In the genomic region with DNA sequence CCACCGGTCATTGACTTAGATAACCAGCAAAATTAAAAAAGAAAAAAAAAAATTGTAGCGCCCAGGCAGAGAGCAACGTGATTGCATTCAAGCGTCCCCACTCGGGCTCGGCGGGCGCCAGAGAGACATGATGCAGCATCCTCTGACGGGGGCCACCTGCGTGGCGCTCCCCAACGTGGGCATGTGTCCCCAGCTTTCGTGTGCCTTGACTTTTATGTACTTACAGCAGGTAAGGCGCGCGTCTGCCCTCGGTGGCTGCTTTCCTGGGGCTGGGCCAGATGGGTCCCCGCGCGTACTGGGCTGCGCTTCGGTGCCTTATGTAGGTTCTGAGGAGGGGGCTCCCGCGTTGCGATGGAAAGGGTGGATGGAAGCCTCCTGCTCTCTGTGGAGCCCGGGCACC, we compare ENCODE assay signal across 29 cellular contexts. TPM values are rescaled to one million over a fixed set of nuclear protein-coding genes. Genes with fewer than 3 reads are reported as not detected.
DNase-seq lines count a peak whose midpoint lies in the region; ATAC-seq, FAIRE-seq and TF ChIP-seq lines count a peak whose summit lies in the region.
"Had no signal": no experiment of that assay in that cellular context is flagged by ENCODE, and none has a peak within 500 bp of the region (broad histone marks: within the 10 kb centered on the region; RNA-seq: fewer than 3 reads in every experiment).

No MANE protein-coding gene starts in this region.

- DNase-seq in DMS79 treated with DMSO at 0.1 percent for 48 hours (lab: John Stamatoyannopoulos, UW) (peak; percentile 26), DMS79 (lab: John Stamatoyannopoulos, UW) (no peak), astrocyte (ENCODE audit: low read depth) (no peak), iPS DF 6.9 (ENCODE audit: low read depth, low spot score) (no peak), progenitor cell of endocrine pancreas (ENCODE audit: low spot score, unreplicated experiment) (no peak)
- no peak for DNase-seq in activated CD8-positive, alpha-beta memory T cell treated with anti-CD3 and anti-CD28 coated beads, Interleukin-2, amount 50 U/mL, for 4 hours
- no peak for DNase-seq in NK-92 treated with Interleukin-12 subunit alpha and Interleukin-12 subunit beta, amount 100 ng/mL, for 24 hours (lab: John Stamatoyannopoulos, UW)
- DNase-seq: activated CD8-positive, alpha-beta memory T cell treated with anti-CD3 and anti-CD28 coated beads for 24 hours; activated naive CD8-positive, alpha-beta T cell treated with anti-CD3 and anti-CD28 coated beads for 36 hours; body of pancreas; Calu3; foreskin melanocyte; IMR-90; MM.1S; natural killer cell; NCI-H187 treated with DMSO at 0.1 percent for 48 hours; stimulated activated naive B cell treated with anti-CD40 and anti-IgM and Interleukin-4, amounts not matched to agents 10 μg/mL and 1 μg/mL and 100 μg/mL, for 72 hours; T1000; thyroid gland had no signal

- FAIRE-seq in astrocyte (lab: Jason Lieb, UNC): no peak
- FAIRE-seq: GM12891, islet of Langerhans had no signal

- H3K36me3 Mint-ChIP-seq in astrocyte (ENCODE audit: low read depth, unreplicated experiment) (no peaks in the 10 kb centered on the region), progenitor cell of endocrine pancreas (ENCODE audit: insufficient read depth) (no peaks in the 10 kb centered on the region)
- H3K36me3 Mint-ChIP-seq: activated naive CD8-positive, alpha-beta T cell treated with anti-CD3 and anti-CD28 coated beads for 36 hours; stimulated activated naive B cell treated with anti-CD40 and anti-IgM and Interleukin-4, amounts not matched to agents 10 μg/mL and 1 μg/mL and 100 μg/mL, for 72 hours had no signal

- H3K9ac ChIP-seq in astrocyte (ENCODE audit: low read length): no peak overlapping the region

- H3K4me1 ChIP-seq in astrocyte (ENCODE audit: insufficient read depth, low read length) (no peaks in the 10 kb centered on the region), iPS DF 6.9 (ENCODE audit: control insufficient read depth, insufficient read depth, low read length) (no peaks in the 10 kb centered on the region; the same call in 1 of the 2 replicates)
- H3K4me1 ChIP-seq: SJSA1 had no signal

- H3K9me3 ChIP-seq in astrocyte (ENCODE audit: insufficient read depth, low read depth, low read length) (no peaks in the 10 kb centered on the region), iPS DF 6.9 (ENCODE audit: control insufficient read depth, insufficient read depth, low read length) (no peaks in the 10 kb centered on the region)
- H3K9me3 ChIP-seq: body of pancreas, SJSA1, thyroid gland had no signal

- H3K4me3 Mint-ChIP-seq in astrocyte (ENCODE audit: unreplicated experiment): peak overlapping the region; percentile 18
- peak overlapping the region; percentile 32 for H3K4me3 Mint-ChIP-seq in progenitor cell of endocrine pancreas (ENCODE audit: low read depth)
- H3K4me3 Mint-ChIP-seq: activated naive CD8-positive, alpha-beta T cell treated with anti-CD3 and anti-CD28 coated beads for 36 hours; dendritic cell treated with granulocyte-macrophage colony-stimulating factor and Interleukin-4, amounts not matched to agents 40 ng/mL and 50 ng/mL, for 4 days; natural killer cell; stimulated activated naive B cell treated with anti-CD40 and anti-IgM and Interleukin-4, amounts not matched to agents 10 μg/mL and 1 μg/mL and 100 μg/mL, for 72 hours had no signal

- H3K27me3 ChIP-seq in astrocyte (ENCODE audit: insufficient read depth, low read length): no peaks in the 10 kb centered on the region
- H3K27me3 ChIP-seq in iPS DF 6.9 (ENCODE audit: control insufficient read depth, insufficient read depth, low read length): no peaks in the 10 kb centered on the region; the same call in 1 of the 2 replicates
- H3K27me3 ChIP-seq: body of pancreas, SJSA1 had no signal

- no peaks in the 10 kb centered on the region for H3K36me3 ChIP-seq in astrocyte (ENCODE audit: insufficient read depth, low read length)
- H3K36me3 ChIP-seq in iPS DF 6.9 (ENCODE audit: control insufficient read depth, insufficient read depth, low read length): no peaks in the 10 kb centered on the region
- H3K36me3 ChIP-seq: SJSA1, thyroid gland had no signal

- no peaks in the 10 kb centered on the region for H4K20me1 ChIP-seq in astrocyte (ENCODE audit: insufficient read depth, low read length)

- H3K27ac ChIP-seq in astrocyte (ENCODE audit: low read depth, low read length) (no peak overlapping the region), iPS DF 6.9 (ENCODE audit: low read length) (no peak overlapping the region)
- H3K27ac ChIP-seq: 22Rv1, body of pancreas, SJSA1, thyroid gland had no signal

- H3K9me3 Mint-ChIP-seq in astrocyte (ENCODE audit: unreplicated experiment) (no peaks in the 10 kb centered on the region), progenitor cell of endocrine pancreas (ENCODE audit: low read depth) (no peaks in the 10 kb centered on the region)
- H3K9me3 Mint-ChIP-seq: dendritic cell treated with granulocyte-macrophage colony-stimulating factor and Interleukin-4, amounts not matched to agents 40 ng/mL and 50 ng/mL, for 4 days had no signal

- no peak overlapping the region for H3K4me3 ChIP-seq in astrocyte (ENCODE audit: insufficient read depth, low read depth, low read length)
- peak overlapping the region; percentile 59; the same call in 1 of the 2 replicates for H3K4me3 ChIP-seq in iPS DF 6.9 (ENCODE audit: low read length)
- H3K4me3 ChIP-seq: body of pancreas, SJSA1, thyroid gland had no signal

- H3K27me3 Mint-ChIP-seq in astrocyte (ENCODE audit: low read depth, unreplicated experiment) (peaks cover 75% of the 10 kb centered on the region), progenitor cell of endocrine pancreas (peaks cover 92% of the 10 kb centered on the region)

- no peak overlapping the region for H3K4me2 ChIP-seq in astrocyte (ENCODE audit: low read length)

- H3K27ac Mint-ChIP-seq in astrocyte (ENCODE audit: unreplicated experiment) (no peak overlapping the region), progenitor cell of endocrine pancreas (no peak overlapping the region)
- H3K27ac Mint-ChIP-seq: activated naive CD8-positive, alpha-beta T cell treated with anti-CD3 and anti-CD28 coated beads for 36 hours; dendritic cell treated with granulocyte-macrophage colony-stimulating factor and Interleukin-4, amounts not matched to agents 40 ng/mL and 50 ng/mL, for 4 days; natural killer cell; stimulated activated naive B cell treated with anti-CD40 and anti-IgM and Interleukin-4, amounts not matched to agents 10 μg/mL and 1 μg/mL and 100 μg/mL, for 72 hours had no signal

- H3K79me2 ChIP-seq in astrocyte (ENCODE audit: insufficient read depth, low read length): no peaks in the 10 kb centered on the region

- ATAC-seq in GM18505 (IDR thresholded peaks at IDR 0.05; ENCODE audit: unreplicated experiment): no peak
- ATAC-seq: activated CD4-positive, CD25-positive, alpha-beta regulatory T cell treated with anti-CD3 and anti-CD28 coated beads, Interleukin-2, amount 50 U/mL, for 24 hours; body of pancreas; natural killer cell had no signal

- H3K4me1 Mint-ChIP-seq in astrocyte (ENCODE audit: low read depth, unreplicated experiment) (no peaks in the 10 kb centered on the region), progenitor cell of endocrine pancreas (ENCODE audit: low read depth) (peaks cover 13% of the 10 kb centered on the region)
- H3K4me1 Mint-ChIP-seq: activated naive CD8-positive, alpha-beta T cell treated with anti-CD3 and anti-CD28 coated beads for 36 hours; natural killer cell had no signal

- TF ChIP-seq CTCF in astrocyte (IDR thresholded peaks at IDR 0.05; ENCODE audit: insufficient read depth, low read depth, low read length) (no peak), progenitor cell of endocrine pancreas (IDR thresholded peaks at IDR 0.05; ENCODE audit: unreplicated experiment) (no peak)

- no CpG with 5 or more reads among the region's 26 CpGs for WGBS in iPS DF 6.9 (ENCODE audit: insufficient coverage, insufficient read length)

- no peak for TF ChIP-seq POLR2A in GM18505 (IDR thresholded peaks at IDR 0.05; ENCODE audit: borderline replicate concordance, extremely low read depth, insufficient read depth, insufficient read length)

- H2AFZ ChIP-seq in astrocyte (ENCODE audit: low read depth, low read length): no peak overlapping the region

RNA-seq across cellular contexts. Expression of a gene that starts 28.4 kb away (rescaled TPM):
- total RNA-seq in astrocyte (0.43 and 0.84 TPM in 2 replicates), progenitor cell of endocrine pancreas (0.29 and 1.0 TPM in 2 replicates)
- total RNA-seq: activated naive CD8-positive, alpha-beta T cell treated with anti-CD3 and anti-CD28 coated beads for 36 hours; body of pancreas; Calu3; epithelial cell of proximal tubule; IMR-90; natural killer cell; NCI-H460; pulmonary artery endothelial cell; SJSA1 had no signal
